ENCODE assay signal across 22 cellular contexts in the genomic region with DNA sequence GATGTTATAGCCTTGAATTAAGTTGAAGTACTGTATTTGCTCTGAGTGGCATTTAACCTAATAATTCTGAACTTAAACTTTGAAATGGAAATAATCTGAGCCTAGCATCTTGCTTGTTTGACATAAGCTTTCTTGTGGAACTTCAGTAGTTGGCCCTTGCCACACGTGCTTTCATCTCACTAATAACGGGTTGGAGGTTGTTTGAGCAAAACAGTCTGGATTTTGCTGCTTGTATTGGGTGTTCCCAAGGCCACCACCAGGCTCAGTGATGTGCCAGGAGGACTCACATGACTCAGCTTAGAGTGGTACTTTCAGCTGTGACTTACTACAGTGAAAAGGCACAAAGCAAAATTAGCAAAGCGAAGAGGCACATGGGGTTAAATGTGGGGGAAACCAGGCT. TPM values are rescaled to one million over a fixed set of nuclear protein-coding genes. Genes with fewer than 3 reads are reported as not detected.
DNase-seq lines count a peak whose midpoint lies in the region; ATAC-seq and TF ChIP-seq lines count a peak whose summit lies in the region.
"Had no signal": no experiment of that assay in that cellular context is flagged by ENCODE, and none has a peak within 500 bp of the region (broad histone marks: within the 10 kb centered on the region; RNA-seq: fewer than 3 reads in every experiment).

No MANE protein-coding gene starts in this region.

- H3K27me3 Mint-ChIP-seq in activated T-helper 1 cell treated with anti-CD3 and anti-CD28 coated beads, Interleukin-12 subunit alpha, Interleukin-12 subunit beta, Interleukin-2, Interleukin-4 antibody, amounts not matched to agents 30 ng/mL and 10 ng/mL and 1 ng/mL, durations not matched to agents 14 hours and 24 hours and 36 hours (ENCODE audit: insufficient read depth), result no peaks in the 10 kb centered on the region
- no peaks in the 10 kb centered on the region for H3K27me3 Mint-ChIP-seq in GM23338 (ENCODE audit: insufficient read depth, low read depth, poor library complexity)
- H3K27me3 Mint-ChIP-seq: dendritic cell treated with granulocyte-macrophage colony-stimulating factor and Interleukin-4, amounts not matched to agents 40 ng/mL and 50 ng/mL, for 4 days had no signal

- H3K27ac ChIP-seq in thyroid gland (peak overlapping the region; percentile 10 to 69 (median 54)), GM23338 (ENCODE audit: low read depth) (no peak overlapping the region)
- H3K27ac ChIP-seq: BLaER1, thoracic aorta had no signal

- H3K4me3 ChIP-seq in thyroid gland (replicated peaks in 1 of 3) (no peak overlapping the region), GM23338 (no peak overlapping the region)
- H3K4me3 ChIP-seq: BLaER1, thoracic aorta had no signal

- H3K4me1 ChIP-seq in thyroid gland (peaks cover 29 to 49% of the 10 kb centered on the region in 2 donors), GM23338 (ENCODE audit: insufficient read depth) (no peaks in the 10 kb centered on the region)
- H3K4me1 ChIP-seq: BLaER1 had no signal

- DNase-seq in left ventricle myocardium superior, result no peak
- DNase-seq in Right ventricle myocardium inferior (ENCODE audit: missing footprints), result no peak
- DNase-seq in activated T-helper 1 cell treated with anti-CD3 and anti-CD28 coated beads, Interleukin-12 subunit alpha, Interleukin-12 subunit beta, Interleukin-2, Interleukin-4 antibody, amounts not matched to agents 30 ng/mL and 10 ng/mL and 1 ng/mL, durations not matched to agents 14 hours and 24 hours and 36 hours (ENCODE audit: low spot score), result no peak
- peak; percentile 8 for DNase-seq in kidney tubule cell (ENCODE audit: low spot score)
- peak; percentile 67 to 78 for DNase-seq in thyroid gland
- DNase-seq in GM23338 (ENCODE audit: low spot score), result no peak
- no peak for DNase-seq in SHP77 treated with DMSO at 0.1 percent for 48 hours (lab: John Stamatoyannopoulos, UW)
- DNase-seq: activated CD8-positive, alpha-beta memory T cell treated with anti-CD3 and anti-CD28 coated beads for 24 hours; activated gamma-delta T cell; glutamatergic neuron; immature natural killer cell; midbrain; NCI-H1436; NCI-H446 treated with DMSO at 0.1 percent for 48 hours; OCI-M1; SK-N-SH; stimulated activated CD4-positive, alpha-beta T cell treated with anti-CD3 and anti-CD28 coated beads, Interleukin-2, amount 100 ng/mL, for 24 hours had no signal

- TF ChIP-seq CTCF in thyroid gland (IDR thresholded peaks at IDR 0.05) (peak in 4 of 6 experiments; percentile 25 to 50 (median 34)), GM23338 (conservative IDR thresholded peaks at IDR 0.05; ENCODE audit: low read depth in 2 of 2) (no peak)

- intact Hi-C loops in left ventricle myocardium superior (cut with micrococcal nuclease) (no loop called here), Right ventricle myocardium inferior (cut with DNase I) (no loop called here), thyroid gland (cut with DNase I) (no loop called here)
- intact Hi-C loops in activated T-helper 1 cell treated with anti-CD3 and anti-CD28 coated beads, Interleukin-12 subunit alpha, Interleukin-12 subunit beta, Interleukin-2, Interleukin-4 antibody, amounts not matched to agents 30 ng/mL and 10 ng/mL and 1 ng/mL, durations not matched to agents 14 hours and 24 hours and 36 hours (cut with micrococcal nuclease), result no loop called here

- no peak overlapping the region for H2AFZ ChIP-seq in GM23338

- no peak overlapping the region for H3K4me2 ChIP-seq in GM23338
- H3K4me2 ChIP-seq: BLaER1, SK-N-SH had no signal

- 61 to 75% methylated on average over 3 of the region's 3 CpGs for WGBS in thyroid gland, 2 donors

- H3K4me3 Mint-ChIP-seq in activated T-helper 1 cell treated with anti-CD3 and anti-CD28 coated beads, Interleukin-12 subunit alpha, Interleukin-12 subunit beta, Interleukin-2, Interleukin-4 antibody, amounts not matched to agents 30 ng/mL and 10 ng/mL and 1 ng/mL, durations not matched to agents 14 hours and 24 hours and 36 hours, result no peak overlapping the region
- no peak overlapping the region for H3K4me3 Mint-ChIP-seq in GM23338
- H3K4me3 Mint-ChIP-seq: dendritic cell treated with granulocyte-macrophage colony-stimulating factor and Interleukin-4, amounts not matched to agents 40 ng/mL and 50 ng/mL, for 4 days; immature natural killer cell had no signal

- H3K4me1 Mint-ChIP-seq in activated T-helper 1 cell treated with anti-CD3 and anti-CD28 coated beads, Interleukin-12 subunit alpha, Interleukin-12 subunit beta, Interleukin-2, Interleukin-4 antibody, amounts not matched to agents 30 ng/mL and 10 ng/mL and 1 ng/mL, durations not matched to agents 14 hours and 24 hours and 36 hours (ENCODE audit: low read depth), result peaks cover 40% of the 10 kb centered on the region
- H3K4me1 Mint-ChIP-seq in GM23338, result no peaks in the 10 kb centered on the region

- peak overlapping the region; percentile 29 for H3K27ac Mint-ChIP-seq in activated T-helper 1 cell treated with anti-CD3 and anti-CD28 coated beads, Interleukin-12 subunit alpha, Interleukin-12 subunit beta, Interleukin-2, Interleukin-4 antibody, amounts not matched to agents 30 ng/mL and 10 ng/mL and 1 ng/mL, durations not matched to agents 14 hours and 24 hours and 36 hours
- H3K27ac Mint-ChIP-seq in GM23338, result no peak overlapping the region
- H3K27ac Mint-ChIP-seq: dendritic cell treated with granulocyte-macrophage colony-stimulating factor and Interleukin-4, amounts not matched to agents 40 ng/mL and 50 ng/mL, for 4 days had no signal

- no peaks in the 10 kb centered on the region for H3K9me3 Mint-ChIP-seq in activated T-helper 1 cell treated with anti-CD3 and anti-CD28 coated beads, Interleukin-12 subunit alpha, Interleukin-12 subunit beta, Interleukin-2, Interleukin-4 antibody, amounts not matched to agents 30 ng/mL and 10 ng/mL and 1 ng/mL, durations not matched to agents 14 hours and 24 hours and 36 hours
- H3K9me3 Mint-ChIP-seq in GM23338, result no peaks in the 10 kb centered on the region
- H3K9me3 Mint-ChIP-seq: dendritic cell treated with granulocyte-macrophage colony-stimulating factor and Interleukin-4, amounts not matched to agents 40 ng/mL and 50 ng/mL, for 4 days; immature natural killer cell had no signal

- H3K27me3 ChIP-seq in thyroid gland (no peaks in the 10 kb centered on the region), GM23338 (ENCODE audit: insufficient read depth) (no peaks in the 10 kb centered on the region)
- H3K27me3 ChIP-seq: BLaER1, neutrophil had no signal

- peaks cover 3% of the 10 kb centered on the region; the same call in 1 of the 2 replicates for H3K79me2 ChIP-seq in GM23338 (replicated peaks; ENCODE audit: insufficient read depth)

- TF ChIP-seq POLR2A in thyroid gland (IDR thresholded peaks at IDR 0.05), result no peak

- H3K36me3 ChIP-seq in thyroid gland (peaks cover 66 to 74% of the 10 kb centered on the region in 2 donors), GM23338 (ENCODE audit: insufficient read depth) (peaks cover 49% of the 10 kb centered on the region)

- peak; percentile 28 for ATAC-seq in left ventricle myocardium superior
- ATAC-seq in Right ventricle myocardium inferior, result no peak
- no peak for ATAC-seq in GM23338
- ATAC-seq: sciatic nerve had no signal

- no peaks in the 10 kb centered on the region for H3F3A ChIP-seq in GM23338 (replicated peaks; ENCODE audit: low read depth)

- peaks cover 70% of the 10 kb centered on the region for H3K36me3 Mint-ChIP-seq in activated T-helper 1 cell treated with anti-CD3 and anti-CD28 coated beads, Interleukin-12 subunit alpha, Interleukin-12 subunit beta, Interleukin-2, Interleukin-4 antibody, amounts not matched to agents 30 ng/mL and 10 ng/mL and 1 ng/mL, durations not matched to agents 14 hours and 24 hours and 36 hours (ENCODE audit: low read depth)
- H3K36me3 Mint-ChIP-seq in GM23338 (ENCODE audit: low read depth), result peaks cover 96% of the 10 kb centered on the region

- no peaks in the 10 kb centered on the region for H3K9me3 ChIP-seq in thyroid gland
- H3K9me3 ChIP-seq: BLaER1, neutrophil, SK-N-SH, thoracic aorta had no signal

- H4K20me1 ChIP-seq in GM23338 (replicated peaks; ENCODE audit: insufficient read depth), result peaks cover 20% of the 10 kb centered on the region

- H3K9me2 ChIP-seq in GM23338 (ENCODE audit: insufficient read depth), result no peaks in the 10 kb centered on the region
- H3K9me2 ChIP-seq: SK-N-SH had no signal

TF ChIP-seq in GM23338, 12 proteins besides CTCF, POLR2A, EP300 and RAD21 (continues in another document):
- no peak for TF ChIP-seq STAT1 (IDR thresholded peaks at IDR 0.05; ENCODE audit: unreplicated experiment)
- no peak for TF ChIP-seq ETS1 (IDR thresholded peaks at IDR 0.05)
- no peak for TF ChIP-seq EZH2 (IDR thresholded peaks at IDR 0.05; ENCODE audit: low read depth, unreplicated experiment)

RNA-seq across cellular contexts. Expression of gene SECISBP2, which starts 35.7 kb away (rescaled TPM):
- 15.7 TPM for total RNA-seq in left ventricle myocardium superior
- total RNA-seq in Right ventricle myocardium inferior, result 16.4 TPM
- total RNA-seq in activated T-helper 1 cell treated with anti-CD3 and anti-CD28 coated beads, Interleukin-12 subunit alpha, Interleukin-12 subunit beta, Interleukin-2, Interleukin-4 antibody, amounts not matched to agents 30 ng/mL and 10 ng/mL and 1 ng/mL, durations not matched to agents 14 hours and 24 hours and 36 hours, result 49.4 and 54.9 TPM in 2 replicates
- total RNA-seq in thyroid gland, result 100 to 1,000 TPM in 1 of 4 donors, 10 to 100 TPM in 3; 77.1 to 110 (median 90.6) TPM
- total RNA-seq in GM23338 (2014; rRNA removed; shearing (Covaris generic)), result 86.8 and 88.1 TPM in 2 replicates
- polyA plus RNA-seq in GM23338 (2016; fragmentation: Nextera tagmentation; extraction: Ambion mirVana), result 71.3 and 77.7 TPM in 2 replicates

RNA-seq across cellular contexts. Expression of gene CKS2, which starts 43.0 kb away (rescaled TPM):
- total RNA-seq in left ventricle myocardium superior (11.2 TPM), Right ventricle myocardium inferior (9.7 TPM), thyroid gland (10 to 100 TPM in 2 of 4 donors, 1 to 10 TPM in 2; 2.8 to 16.3 (median 11.2) TPM)
- total RNA-seq in activated T-helper 1 cell treated with anti-CD3 and anti-CD28 coated beads, Interleukin-12 subunit alpha, Interleukin-12 subunit beta, Interleukin-2, Interleukin-4 antibody, amounts not matched to agents 30 ng/mL and 10 ng/mL and 1 ng/mL, durations not matched to agents 14 hours and 24 hours and 36 hours, result 148 and 162 TPM in 2 replicates
- 344 and 512 TPM in 2 replicates for total RNA-seq in GM23338 (2014; rRNA removed; shearing (Covaris generic))
- polyA plus RNA-seq in GM23338 (2016; fragmentation: Nextera tagmentation; extraction: Ambion mirVana), result 1,783 and 1,909 TPM in 2 replicates

Comparison
In these comparisons a context has a peak if more than half of its experiments do, and no peak if none do; other contexts are left out.
1. DNase-seq: peak in kidney tubule cell (single experiment) and thyroid gland (2 of 2); none in left ventricle myocardium superior (single experiment), Right ventricle myocardium inferior (single experiment), activated T-helper 1 cell treated with anti-CD3 and anti-CD28 coated beads, Interleukin-12 subunit alpha, Interleukin-12 subunit beta, Interleukin-2, Interleukin-4 antibody, amounts not matched to agents 30 ng/mL and 10 ng/mL and 1 ng/mL, durations not matched to agents 14 hours and 24 hours and 36 hours (single experiment), GM23338 (single experiment) and SHP77 treated with DMSO at 0.1 percent for 48 hours (single experiment).
2. CTCF ChIP-seq: peak in thyroid gland (4 of 6); none in GM23338 (0 of 2).